18 cellular contexts compared by ENCODE assay signal in the genomic region with DNA sequence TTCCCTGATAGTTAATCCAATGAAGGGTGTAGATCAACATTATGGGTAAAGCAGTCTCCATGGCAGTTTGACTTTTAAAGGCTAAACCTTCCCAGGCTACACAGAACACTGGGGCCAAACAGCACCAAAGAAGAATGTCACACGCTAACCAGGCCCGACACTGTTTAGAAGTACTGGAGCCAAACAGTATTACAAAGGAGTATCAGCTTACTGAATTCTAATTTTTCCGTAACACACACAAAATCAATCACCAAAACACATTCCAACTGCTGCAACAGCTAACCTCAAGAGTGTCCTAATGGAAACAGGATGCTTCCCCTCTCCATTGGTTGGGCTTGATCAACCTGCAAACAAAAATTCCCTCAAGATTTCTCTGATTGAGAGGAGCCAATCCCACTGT.
"Had no signal": no experiment of that assay in that cellular context is flagged by ENCODE, and none has a peak within 500 bp of the region (broad histone marks: within the 10 kb centered on the region; RNA-seq: fewer than 3 reads in every experiment).

No MANE protein-coding gene starts in this region.

- DNase-seq: colonic mucosa; dermis blood vessel endothelial cell; esophagus squamous epithelium; islet precursor cell; left lung; lower lobe of right lung; natural killer cell; nucleus accumbens; ovary; small intestine; stimulated activated CD4-positive, alpha-beta T cell treated with anti-CD3 and anti-CD28 coated beads, Interleukin-12 subunit alpha, Interleukin-12 subunit beta, amount 100 ng/mL, for 4 hours; stimulated activated naive CD4-positive, alpha-beta T cell; trophoblast cell had no signal

- H3K27ac ChIP-seq: colonic mucosa, esophagus squamous epithelium, left lung, lower lobe of right lung, ovary had no signal

- H3K4me1 Mint-ChIP-seq: memory B cell, mesothelial cell of epicardium, natural killer cell, neural crest cell had no signal

- ATAC-seq: left lung, lower lobe of right lung, natural killer cell had no signal

- FAIRE-seq: frontal cortex, small intestine had no signal

- H3K9me3 Mint-ChIP-seq: memory B cell, natural killer cell had no signal

- H3K4me3 Mint-ChIP-seq: memory B cell, mesothelial cell of epicardium, natural killer cell, neural crest cell had no signal

- H3K27ac Mint-ChIP-seq: memory B cell, mesothelial cell of epicardium, natural killer cell, progenitor cell of endocrine pancreas had no signal

- H3K4me3 ChIP-seq: colonic mucosa, esophagus squamous epithelium, left lung, lower lobe of right lung, ovary had no signal

- H3K9me3 ChIP-seq: colonic mucosa, esophagus squamous epithelium, lower lobe of right lung, ovary had no signal

- H3K36me3 Mint-ChIP-seq: memory B cell, natural killer cell had no signal

- H3K4me1 ChIP-seq: colonic mucosa, esophagus squamous epithelium, left lung, lower lobe of right lung had no signal

- H3K36me3 ChIP-seq: colonic mucosa, esophagus squamous epithelium, left lung, lower lobe of right lung, ovary had no signal

- H3K27me3 ChIP-seq: colonic mucosa, esophagus squamous epithelium, left lung, ovary had no signal

- H3K27me3 Mint-ChIP-seq: memory B cell, progenitor cell of endocrine pancreas had no signal
